ENCODE assay signal across 1 cellular context in the genomic region with DNA sequence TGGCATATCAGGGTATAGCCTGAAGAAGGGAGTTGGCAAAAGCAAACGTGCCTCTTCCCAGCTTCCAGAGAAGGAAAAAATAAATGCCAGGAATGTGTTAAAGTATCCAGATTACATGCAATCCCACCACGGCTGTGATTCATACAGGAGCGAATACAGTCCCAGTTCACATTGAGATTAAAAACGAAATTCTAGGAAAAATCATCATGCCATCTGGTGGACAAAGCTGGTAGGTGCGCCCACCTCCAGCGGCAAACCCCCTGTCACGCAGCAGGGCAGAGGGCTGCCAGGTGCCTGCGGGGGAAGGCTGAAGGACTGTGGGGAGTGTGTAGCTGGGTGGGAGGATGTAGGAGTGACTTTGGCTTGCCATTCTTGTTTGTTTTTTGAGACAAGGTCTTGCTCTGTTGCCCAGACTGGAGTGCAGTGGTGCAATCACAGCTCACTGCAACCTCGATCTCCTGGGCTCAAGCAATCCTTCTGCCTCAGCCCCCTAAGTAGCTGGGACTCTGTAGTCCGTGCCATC.
TF ChIP-seq lines count a peak whose summit lies in the region.

No MANE protein-coding gene starts in this region.

TF ChIP-seq in GM12878, 131 proteins besides CTCF, POLR2A, EP300 and RAD21:
- TF ChIP-seq RCOR1 (conservative IDR thresholded peaks at IDR 0.05; ENCODE audit: low read depth, low read length) (no peak), BHLHE40 (IDR thresholded peaks at IDR 0.05; ENCODE audit: borderline replicate concordance in 1 of 2, low read depth in 2 of 2, low read length in 1 of 2) (0 out of 4 replicates have a peak, but pooled peaks of 1 of the 2 experiments have one; percentile 25), NBN (IDR thresholded peaks at IDR 0.05) (peak; percentile 44; the same call in 1 of the 2 replicates), NFXL1 (IDR thresholded peaks at IDR 0.05; ENCODE audit: borderline replicate concordance) (no peak), POU2F2 (IDR thresholded peaks at IDR 0.05; ENCODE audit: borderline replicate concordance, low read depth, low read length) (no peak), YBX1 (IDR thresholded peaks at IDR 0.05) (no peak), BACH1 (IDR thresholded peaks at IDR 0.05; ENCODE audit: borderline replicate concordance) (no peak), SMARCA5 (IDR thresholded peaks at IDR 0.05) (peak; percentile 28; the same call in 1 of the 2 replicates), ZNF207 (IDR thresholded peaks at IDR 0.05; ENCODE audit: borderline replicate concordance) (no peak), SREBF1 (IDR thresholded peaks at IDR 0.05; ENCODE audit: low read length) (no peak), IKZF2 (IDR thresholded peaks at IDR 0.05) (peak; percentile 21 to 52; a peak in 2 of 4 replicates), HDAC6 (IDR thresholded peaks at IDR 0.05; ENCODE audit: unreplicated experiment) (no peak), BRCA1 (IDR thresholded peaks at IDR 0.05; ENCODE audit: low read depth, low read length) (no peak), POLR2AphosphoS2 (IDR thresholded peaks at IDR 0.05; ENCODE audit: low read depth, low read length) (no peak), PML (IDR thresholded peaks at IDR 0.05; ENCODE audit: low read length) (no peak), CREB1 (IDR thresholded peaks at IDR 0.05; ENCODE audit: low read depth) (no peak), IKZF1 (conservative IDR thresholded peaks at IDR 0.05) (peak; percentile 51), TCF12 (IDR thresholded peaks at IDR 0.05; ENCODE audit: low read depth, low read length) (peak; percentile 70; the same call in 1 of the 2 replicates), GABPA (IDR thresholded peaks at IDR 0.05; ENCODE audit: low read depth) (no peak), ATF7 (IDR thresholded peaks at IDR 0.05; ENCODE audit: low read depth) (0 out of 2 replicates have a peak, but pooled peaks have one; percentile 27), JUND (IDR thresholded peaks at IDR 0.05; ENCODE audit: low read depth, low read length) (no peak), TCF3 (IDR thresholded peaks at IDR 0.05; ENCODE audit: borderline replicate concordance, insufficient read depth, low read depth, low read length) (peak; percentile 70; the same call in 1 of the 2 replicates), RELA (IDR thresholded peaks at IDR 0.05; ENCODE audit: borderline replicate concordance, partially characterized antibody) (peak; percentile 48), MXI1 (IDR thresholded peaks at IDR 0.05; ENCODE audit: low read depth, low read length) (no peak), YY1 (IDR thresholded peaks at IDR 0.05; ENCODE audit: low read depth, low read length) (0 out of 2 replicates have a peak, but pooled peaks have one; percentile 35), SMC3 (IDR thresholded peaks at IDR 0.05; ENCODE audit: borderline replicate concordance, low read length) (peak; percentile 73; the same call in 1 of the 2 replicates), MLLT1 (IDR thresholded peaks at IDR 0.05) (no peak), CEBPZ (IDR thresholded peaks at IDR 0.05; ENCODE audit: low read depth, low read length) (no peak)
- TF ChIP-seq, protein P1, sequence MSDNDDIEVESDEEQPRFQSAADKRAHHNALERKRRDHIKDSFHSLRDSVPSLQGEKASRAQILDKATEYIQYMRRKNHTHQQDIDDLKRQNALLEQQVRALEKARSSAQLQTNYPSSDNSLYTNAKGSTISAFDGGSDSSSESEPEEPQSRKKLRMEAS (IDR thresholded peaks at IDR 0.05; ENCODE audit: low read depth, low read length): no peak
- TF ChIP-seq, protein P2, sequence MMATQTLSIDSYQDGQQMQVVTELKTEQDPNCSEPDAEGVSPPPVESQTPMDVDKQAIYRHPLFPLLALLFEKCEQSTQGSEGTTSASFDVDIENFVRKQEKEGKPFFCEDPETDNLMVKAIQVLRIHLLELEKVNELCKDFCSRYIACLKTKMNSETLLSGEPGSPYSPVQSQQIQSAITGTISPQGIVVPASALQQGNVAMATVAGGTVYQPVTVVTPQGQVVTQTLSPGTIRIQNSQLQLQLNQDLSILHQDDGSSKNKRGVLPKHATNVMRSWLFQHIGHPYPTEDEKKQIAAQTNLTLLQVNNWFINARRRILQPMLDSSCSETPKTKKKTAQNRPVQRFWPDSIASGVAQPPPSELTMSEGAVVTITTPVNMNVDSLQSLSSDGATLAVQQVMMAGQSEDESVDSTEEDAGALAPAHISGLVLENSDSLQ (IDR thresholded peaks at IDR 0.05): peak; percentile 57
- TF ChIP-seq, protein P3, sequence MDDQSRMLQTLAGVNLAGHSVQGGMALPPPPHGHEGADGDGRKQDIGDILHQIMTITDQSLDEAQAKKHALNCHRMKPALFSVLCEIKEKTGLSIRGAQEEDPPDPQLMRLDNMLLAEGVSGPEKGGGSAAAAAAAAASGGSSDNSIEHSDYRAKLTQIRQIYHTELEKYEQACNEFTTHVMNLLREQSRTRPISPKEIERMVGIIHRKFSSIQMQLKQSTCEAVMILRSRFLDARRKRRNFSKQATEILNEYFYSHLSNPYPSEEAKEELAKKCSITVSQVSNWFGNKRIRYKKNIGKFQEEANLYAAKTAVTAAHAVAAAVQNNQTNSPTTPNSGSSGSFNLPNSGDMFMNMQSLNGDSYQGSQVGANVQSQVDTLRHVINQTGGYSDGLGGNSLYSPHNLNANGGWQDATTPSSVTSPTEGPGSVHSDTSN (IDR thresholded peaks at IDR 0.05; ENCODE audit: insufficient replicate concordance, low read depth, low read length): no peak
